Comparison of ENCODE assay signal across 9 cellular contexts in genomic region chr3:81485444-81485865, GRCh38.
DNase-seq lines count a peak whose midpoint lies in the region; TF ChIP-seq lines count a peak whose summit lies in the region.
"Had no signal": no experiment of that assay in that cellular context is flagged by ENCODE, and none has a peak within 500 bp of the region (broad histone marks: within the 10 kb centered on the region; RNA-seq: fewer than 3 reads in every experiment).

No MANE protein-coding gene starts in this region.

- H3K4me3 Mint-ChIP-seq in immature natural killer cell = no peak overlapping the region

- H3K9me3 Mint-ChIP-seq in immature natural killer cell = peaks cover 3 to 15% (median 8%) of the 10 kb centered on the region in 6 donors

- H3K27me3 Mint-ChIP-seq in immature natural killer cell (ENCODE audit: low read depth in 3 of 3) = peaks cover 0 to 4% (median 0%) of the 10 kb centered on the region in 3 donors

- no peak for TF ChIP-seq CTCF in GM06990 (IDR thresholded peaks at IDR 0.05; ENCODE audit: insufficient read depth, low read length, poor library complexity, severe bottlenecking)

- peaks cover 0 to 3% (median 3%) of the 10 kb centered on the region in 3 donors for H3K36me3 Mint-ChIP-seq in immature natural killer cell

- no peak overlapping the region for H3K27ac Mint-ChIP-seq in immature natural killer cell

- no peaks in the 10 kb centered on the region; the same call in 1 of the 2 replicates for H3K36me3 ChIP-seq in GM06990 (ENCODE audit: control insufficient read depth, insufficient read depth, low read length)

- peak; percentile 39 for DNase-seq in GM06990 (ENCODE audit: extremely low read depth, insufficient read length)
- peak; percentile 46 for DNase-seq in HCEC 1CT
- DNase-seq in NAMALWA (ENCODE audit: low spot score) = peak; percentile 6
- peak; percentile 6 for DNase-seq in glomerular visceral epithelial cell (ENCODE audit: extremely low spot score)
- DNase-seq in DMS79 treated with DMSO at 0.1 percent for 48 hours (lab: John Stamatoyannopoulos, UW) = no peak
- DNase-seq in foreskin melanocyte = no peak
- no peak for DNase-seq in D341Med (ENCODE audit: low spot score)
- no peak for DNase-seq in immature natural killer cell

- no peak overlapping the region for H3K4me3 ChIP-seq in GM06990 (replicated peaks; ENCODE audit: low read depth, low read length)
- H3K4me3 ChIP-seq: body of pancreas had no signal

- peaks cover 0 to 1% of the 10 kb centered on the region in 2 donors for H3K4me1 Mint-ChIP-seq in immature natural killer cell

- no peaks in the 10 kb centered on the region for H3K27me3 ChIP-seq in GM06990 (replicated peaks; ENCODE audit: control insufficient read depth, insufficient read depth, low read length)
- H3K27me3 ChIP-seq: body of pancreas had no signal

Comparison
In these comparisons a context has a peak if more than half of its experiments do, and no peak if none do; other contexts are left out.
1. DNase-seq: peak in GM06990 (single experiment), HCEC 1CT (single experiment), NAMALWA (single experiment) and glomerular visceral epithelial cell (single experiment); none in DMS79 treated with DMSO at 0.1 percent for 48 hours (single experiment), foreskin melanocyte (single experiment), D341Med (single experiment) and immature natural killer cell (0 of 3).